ENCODE assay signal across 9 cellular contexts in the genomic region with DNA sequence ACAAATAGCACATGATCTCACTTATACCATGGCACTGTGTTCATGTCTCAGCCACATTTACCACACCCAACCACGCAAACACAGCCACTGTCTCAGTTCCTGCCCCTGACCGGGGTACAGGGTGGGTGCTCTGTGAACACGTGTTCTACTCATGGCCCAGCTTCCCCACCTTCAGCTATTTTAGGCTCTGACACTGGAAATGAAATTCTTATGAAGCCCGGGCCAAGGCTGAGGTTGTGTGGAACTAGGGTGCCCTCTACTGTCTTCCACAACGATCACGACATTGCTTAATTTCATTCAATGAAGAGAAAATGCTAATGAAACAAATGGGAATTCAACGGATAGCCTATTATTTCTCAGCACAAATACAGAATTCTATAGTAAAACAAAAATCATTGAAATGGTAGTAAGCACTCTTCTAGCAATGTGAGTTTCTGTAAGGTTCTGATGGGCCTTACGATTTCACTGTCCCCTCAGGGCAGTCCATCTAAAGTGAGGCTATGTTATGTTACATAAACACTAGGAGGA. TPM values are rescaled to one million over a fixed set of nuclear protein-coding genes. Genes with fewer than 3 reads are reported as not detected.
DNase-seq lines count a peak whose midpoint lies in the region; ATAC-seq and TF ChIP-seq lines count a peak whose summit lies in the region.
"Had no signal": no experiment of that assay in that cellular context is flagged by ENCODE, and none has a peak within 500 bp of the region (broad histone marks: within the 10 kb centered on the region; RNA-seq: fewer than 3 reads in every experiment).

No MANE protein-coding gene starts in this region.

- intact Hi-C loops in PC-9 (cut with micrococcal nuclease; ENCODE audit: unreplicated experiment), result loop anchor here (1.0 kb wide), 1 partner anchor 1356 kb away; no protein-coding TSS in a partner anchor

- H3K4me3 ChIP-seq in PC-9, result no peak overlapping the region

- no peaks in the 10 kb centered on the region for H3K9me3 ChIP-seq in PC-9 (ENCODE audit: insufficient read depth, low read depth)

- CTCF ChIA-PET in PC-9 (lab: Charles Lee), result no interaction called here

- peaks cover 23% of the 10 kb centered on the region for H3K27me3 Mint-ChIP-seq in activated T-cell treated with anti-CD3 and anti-CD28 coated beads, Interleukin-2, amount 50 U/mL, for 72 hours (ENCODE audit: low read depth)

- H3K36me3 ChIP-seq in PC-9 (ENCODE audit: low read depth), result no peaks in the 10 kb centered on the region

- H3K9me3 Mint-ChIP-seq in activated T-cell treated with anti-CD3 and anti-CD28 coated beads, Interleukin-2, amount 50 U/mL, for 72 hours, result peaks cover 2% of the 10 kb centered on the region in 2 donors

- no peaks in the 10 kb centered on the region for H4K20me1 ChIP-seq in PC-9 (ENCODE audit: insufficient read depth)

- in situ Hi-C loops in KBM-7 (cut with MboI; ENCODE audit: low pct_unique_long_range_greater_than_20kb, low sequenced_read_pairs), result no loop called here

- no peak for ATAC-seq in activated T-cell treated with anti-CD3 and anti-CD28 coated beads, Interleukin-2, amount 50 U/mL, for 72 hours (replicated peaks in 1 of 2)
- ATAC-seq in HG03432 (IDR thresholded peaks at IDR 0.05; ENCODE audit: unreplicated experiment), result no peak

- POLR2A ChIA-PET in PC-9 (lab: Charles Lee; ENCODE audit: unreplicated experiment), result no interaction called here

- no peaks in the 10 kb centered on the region for H3K27me3 ChIP-seq in PC-9 (ENCODE audit: insufficient read depth, low read depth)

- H3K27ac Mint-ChIP-seq in activated T-cell treated with anti-CD3 and anti-CD28 coated beads, Interleukin-2, amount 50 U/mL, for 72 hours, result no peak overlapping the region

- H3K4me3 Mint-ChIP-seq in activated T-cell treated with anti-CD3 and anti-CD28 coated beads, Interleukin-2, amount 50 U/mL, for 72 hours, result no peak overlapping the region

- no peaks in the 10 kb centered on the region for H3K4me1 ChIP-seq in PC-9 (replicated peaks; ENCODE audit: insufficient read depth)

- no peaks in the 10 kb centered on the region for H3K9me2 ChIP-seq in PC-9 (ENCODE audit: insufficient read depth)

- no peak overlapping the region for H3K27ac ChIP-seq in PC-9

- H3K36me3 Mint-ChIP-seq in activated T-cell treated with anti-CD3 and anti-CD28 coated beads, Interleukin-2, amount 50 U/mL, for 72 hours (ENCODE audit: insufficient read depth in 2 of 2), result no peaks in the 10 kb centered on the region

- peak; percentile 57 for TF ChIP-seq CTCF in PC-9 (conservative IDR thresholded peaks at IDR 0.05)

- H3F3A ChIP-seq in PC-9 (ENCODE audit: insufficient read depth, low read depth), result no peaks in the 10 kb centered on the region

- BruUV-seq in PC-9 (replicated peaks; lab: Mats Ljungman, UMichigan), result no TSS peak

- DNase-seq in CD1c-positive myeloid dendritic cell (ENCODE audit: extremely low spot score) (peak; percentile 3), KBM-7 (peak; percentile 56), PC-9 (no peak), foreskin melanocyte (peak; percentile 36), renal cortical epithelial cell (ENCODE audit: low read depth) (peak; percentile 23), T-helper 1 cell (no peak)
- DNase-seq in activated T-cell treated with anti-CD3 and anti-CD28 coated beads, Interleukin-2, amount 50 U/mL, for 72 hours, result no peak

- no peak overlapping the region for H2AFZ ChIP-seq in PC-9

- H3K4me2 ChIP-seq in PC-9, result no peak overlapping the region

- no peaks in the 10 kb centered on the region for H3K4me1 Mint-ChIP-seq in activated T-cell treated with anti-CD3 and anti-CD28 coated beads, Interleukin-2, amount 50 U/mL, for 72 hours (ENCODE audit: low read depth)

- no peaks in the 10 kb centered on the region for H3K79me2 ChIP-seq in PC-9 (ENCODE audit: low read depth)

RNA-seq across cellular contexts. Expression of gene GABRA5, which starts 2.1 kb away (rescaled TPM):
- total RNA-seq in PC-9 (2021), result not detected in 2 replicates
- not detected in 2 replicates for total RNA-seq in renal cortical epithelial cell
- total RNA-seq in activated T-cell treated with anti-CD3 and anti-CD28 coated beads, Interleukin-2, amount 50 U/mL, for 72 hours, result not detected
- total RNA-seq: dermis microvascular lymphatic vessel endothelial cell had no signal

Comparison
In these comparisons a context has a peak if more than half of its experiments do, and no peak if none do; other contexts are left out.
1. DNase-seq: peak in CD1c-positive myeloid dendritic cell (single experiment), KBM-7 (single experiment), foreskin melanocyte (single experiment) and renal cortical epithelial cell (single experiment); none in PC-9 (0 of 2), activated T-cell treated with anti-CD3 and anti-CD28 coated beads, Interleukin-2, amount 50 U/mL, for 72 hours (0 of 2) and T-helper 1 cell (0 of 5).